ENCODE assay signal across 6 cellular contexts in genomic region chr6:30910473-30910872, GRCh38. TPM values are rescaled to one million over a fixed set of nuclear protein-coding genes. Genes with fewer than 3 reads are reported as not detected.
"Had no signal": no experiment of that assay in that cellular context is flagged by ENCODE, and none has a peak within 500 bp of the region (broad histone marks: within the 10 kb centered on the region; RNA-seq: fewer than 3 reads in every experiment).

No MANE protein-coding gene starts in this region.

RNA-seq across cellular contexts. Expression of gene SFTA2, which starts 21.5 kb away (rescaled TPM):
- total RNA-seq: LHCN-M2, MCF 10A, OCI-LY7, PC-3, SK-MEL-5 had no signal
- polyA plus RNA-seq: SK-N-SH had no signal

RNA-seq across cellular contexts. Expression of gene MUCL3, which starts 30.3 kb away (rescaled TPM):
- total RNA-seq: LHCN-M2, MCF 10A, OCI-LY7, SK-MEL-5 had no signal
- polyA plus RNA-seq: SK-N-SH had no signal
